In genomic region chr16:71845639-71846431, GRCh38 we compare ENCODE assay signal across 8 cellular contexts. TPM values are rescaled to one million over a fixed set of nuclear protein-coding genes. Genes with fewer than 3 reads are reported as not detected.
DNase-seq lines count a peak whose midpoint lies in the region; ATAC-seq and TF ChIP-seq lines count a peak whose summit lies in the region.

Gene ATXN1L, plus strand, starts transcription at chr16:71845976. Its CDS starts 3,765 bp downstream, at chr16:71849741.

- POLR2A ChIA-PET in PC-3 (lab: Charles Lee; ENCODE audit: unreplicated experiment): interaction anchor here (0.5 to 1.3 kb wide), 2 partner anchors 37 to 1100 kb away, joined by 3 to 4 read pairs; partner anchors contain the start of gene AP1G1

- H3F3A ChIP-seq in PC-3 (ENCODE audit: low read length, unreplicated experiment): no peaks in the 10 kb centered on the region

- H3K27ac ChIP-seq in PC-3 (ENCODE audit: low read length) (peak within 1 kb of the TSS; percentile 41; the same call in 1 of the 2 replicates), muscle layer of colon (ENCODE audit: low read depth, low read length) (peak within 1 kb of the TSS; percentile 88)

- peak within 1 kb of the TSS; percentile 90 for H3K4me2 ChIP-seq in PC-3 (ENCODE audit: low read length)

- ATAC-seq in GM21528 (IDR thresholded peaks at IDR 0.05; ENCODE audit: low FRiP score, unreplicated experiment) (peak; percentile 71), PC-3 (peak; percentile 93), esophagus mucosa (peak; percentile 98)

- H3K9me3 ChIP-seq in PC-3 (ENCODE audit: low read length) (no peaks in the 10 kb centered on the region), muscle layer of colon (ENCODE audit: low read length) (no peaks in the 10 kb centered on the region)

- H3K79me2 ChIP-seq in PC-3 (ENCODE audit: low read length): peaks cover 27% of the 10 kb centered on the region

- peaks cover 8% of the 10 kb centered on the region; the same call in 1 of the 2 replicates for H3K4me1 ChIP-seq in PC-3 (ENCODE audit: insufficient read depth, low read length)
- H3K4me1 ChIP-seq in muscle layer of colon (ENCODE audit: insufficient read depth, low read length): peaks cover 13% of the 10 kb centered on the region

- peak within 1 kb of the TSS; percentile 82 for H3K4me3 ChIP-seq in PC-3 (ENCODE audit: low read length)
- H3K4me3 ChIP-seq in muscle layer of colon (ENCODE audit: low read depth in 1 of 2, low read length in 2 of 2): peak within 1 kb of the TSS; percentile 89 to 95

- H3K36me3 ChIP-seq in PC-3 (ENCODE audit: low read depth, low read length) (peaks cover 8% of the 10 kb centered on the region; the same call in 1 of the 2 replicates), muscle layer of colon (ENCODE audit: insufficient read depth, low read length) (peaks cover 9% of the 10 kb centered on the region)

- CTCF ChIA-PET in PC-3 (lab: Charles Lee): interaction anchor here (0.6 to 1.2 kb wide), 2 partner anchors 37 kb away, joined by 3 to 4 read pairs; partner anchors contain the start of gene AP1G1

- intact Hi-C loops in PC-3 (cut with micrococcal nuclease): loop anchor here (5.0 kb wide), 1 partner anchor 36 kb away; the partner anchor contains the start of gene ZNF821

- H2AFZ ChIP-seq in PC-3 (ENCODE audit: low read length): peak within 1 kb of the TSS; percentile 99

- peaks cover 50% of the 10 kb centered on the region for H3K4me1 Mint-ChIP-seq in activated T-cell treated with anti-CD3 and anti-CD28 coated beads, Interleukin-2, amount 50 U/mL, for 24 hours (ENCODE audit: low read depth)

- no peaks in the 10 kb centered on the region for H4K20me1 ChIP-seq in PC-3 (ENCODE audit: low read length)

- peaks cover 45% of the 10 kb centered on the region for H3K36me3 Mint-ChIP-seq in activated T-cell treated with anti-CD3 and anti-CD28 coated beads, Interleukin-2, amount 50 U/mL, for 24 hours (ENCODE audit: low read depth)

- no peaks in the 10 kb centered on the region for H3K27me3 ChIP-seq in PC-3 (ENCODE audit: low read length)
- H3K27me3 ChIP-seq in muscle layer of colon (ENCODE audit: control insufficient read depth in 1 of 2, insufficient read depth in 2 of 2, low read length in 2 of 2): no peaks in the 10 kb centered on the region

- H3K4me3 Mint-ChIP-seq in activated T-cell treated with anti-CD3 and anti-CD28 coated beads, Interleukin-2, amount 50 U/mL, for 24 hours: peak within 1 kb of the TSS; percentile 93

- H3K27me3 Mint-ChIP-seq in activated T-cell treated with anti-CD3 and anti-CD28 coated beads, Interleukin-2, amount 50 U/mL, for 24 hours: no peaks in the 10 kb centered on the region

- no peak for TF ChIP-seq CTCF in PC-3 (conservative IDR thresholded peaks at IDR 0.05; ENCODE audit: low read depth, low read length)

- peak within 1 kb of the TSS; percentile 96 for H3K27ac Mint-ChIP-seq in activated T-cell treated with anti-CD3 and anti-CD28 coated beads, Interleukin-2, amount 50 U/mL, for 24 hours

- TSS peak; percentile 60 for BruUV-seq in PC-3 (replicated peaks; lab: Mats Ljungman, UMichigan)

- DNase-seq in DMS114 treated with DMSO at 0.1 percent for 48 hours (lab: John Stamatoyannopoulos, UW; ENCODE audit: unreplicated experiment) (peak; percentile 84), HuH-7.5 (ENCODE audit: low spot score) (peak; percentile 97), PC-3 (peak; percentile 88)
- DNase-seq in activated T-cell treated with anti-CD3 and anti-CD28 coated beads, Interleukin-2, amount 50 U/mL, for 24 hours: peak; percentile 98
- peak; percentile 88 to 93 for DNase-seq in stimulated activated CD8-positive, alpha-beta memory T cell treated with anti-CD3 and anti-CD28 coated beads, Interleukin-7, amount 100 ng/mL, for 1 hour (ENCODE audit: low read depth in 2 of 2)

- no peaks in the 10 kb centered on the region for H3K9me2 ChIP-seq in PC-3 (replicated peaks; ENCODE audit: low read length)

- H3K9me3 Mint-ChIP-seq in activated T-cell treated with anti-CD3 and anti-CD28 coated beads, Interleukin-2, amount 50 U/mL, for 24 hours: no peaks in the 10 kb centered on the region

- peak within 1 kb of the TSS; percentile 89 for H3K9ac ChIP-seq in PC-3 (ENCODE audit: low read length)
- peak within 1 kb of the TSS; percentile 90 for H3K9ac ChIP-seq in muscle layer of colon (ENCODE audit: low read length)

RNA-seq across cellular contexts. Expression of gene ATXN1L, which starts in this region (rescaled TPM):
- total RNA-seq in PC-3 (2014; rRNA removed) (8.5 and 9.2 TPM in 2 replicates), esophagus mucosa (12.5 TPM)

Comparison
In these comparisons a context has a peak if more than half of its experiments do, and no peak if none do; other contexts are left out.
1. Peak in every context shown above with its lines: DNase-seq, ATAC-seq, H3K4me3 ChIP-seq and H3K27ac ChIP-seq.